Comparison of ENCODE assay signal across 8 cellular contexts in genomic region chr5:59660737-59661136, GRCh38.
A peak's percentile ranks its signal among the peaks of the same experiment; 100 is the strongest.
DNase-seq lines count a peak whose midpoint lies in the region; ATAC-seq and TF ChIP-seq lines count a peak whose summit lies in the region.

No MANE protein-coding gene starts in this region.

- ATAC-seq in GM18870 (IDR thresholded peaks at IDR 0.05; ENCODE audit: unreplicated experiment) = peak; percentile 45

- H3K9me3 ChIP-seq in ascending aorta = no peaks in the 10 kb centered on the region

- H3K27me3 ChIP-seq in ascending aorta = no peaks in the 10 kb centered on the region

- DNase-seq in ACHN (peak; percentile 61), NCI-H2029 treated with DMSO at 0.1 percent for 48 hours (lab: John Stamatoyannopoulos, UW) (peak; percentile 47), fibroblast of pulmonary artery (ENCODE audit: low read depth) (peak; percentile 60), SHP77 treated with DMSO at 0.1 percent for 48 hours (lab: John Stamatoyannopoulos, UW) (no peak), NCI-H526 treated with DMSO at 0.1 percent for 48 hours (lab: John Stamatoyannopoulos, UW) (no peak), ascending aorta (ENCODE audit: low spot score in 2 of 2) (no peak), SKM-1 treated with dmso at 0.1 percent for 144 hours (lab: John Stamatoyannopoulos, UW; ENCODE audit: unreplicated experiment) (no peak)

- in situ Hi-C loops in ACHN (cut with HindIII; ENCODE audit: low pct_ligation_motif_present, low pct_unique_long_range_greater_than_20kb, low sequenced_read_pairs) = loop anchor here (25.0 kb wide), 1 partner anchor 148 kb away; no protein-coding TSS in a partner anchor

- peak; percentile 55 for TF ChIP-seq CTCF in fibroblast of pulmonary artery (IDR thresholded peaks at IDR 0.05; ENCODE audit: low read length, missing control alignments)
- TF ChIP-seq CTCF in ascending aorta (IDR thresholded peaks at IDR 0.05) = peak in 1 of 3 experiments; percentile 21

- no peak overlapping the region for H3K27ac ChIP-seq in ascending aorta

- intact Hi-C loops in ascending aorta (cut with DNase I) = no loop called here

- no peak overlapping the region for H3K4me3 ChIP-seq in fibroblast of pulmonary artery (replicated peaks; ENCODE audit: low read depth, low read length)
- no peak overlapping the region for H3K4me3 ChIP-seq in ascending aorta

- H3K4me1 ChIP-seq in ascending aorta = peaks cover 0 to 9% of the 10 kb centered on the region in 2 donors

- H3K36me3 ChIP-seq in ascending aorta = no peaks in the 10 kb centered on the region

Comparison
In these comparisons a context has a peak if more than half of its experiments do, and no peak if none do; other contexts are left out.
1. DNase-seq: peak in ACHN (single experiment), NCI-H2029 treated with DMSO at 0.1 percent for 48 hours (single experiment) and fibroblast of pulmonary artery (single experiment); none in SHP77 treated with DMSO at 0.1 percent for 48 hours (single experiment), NCI-H526 treated with DMSO at 0.1 percent for 48 hours (single experiment), ascending aorta (0 of 2) and SKM-1 treated with dmso at 0.1 percent for 144 hours (single experiment).